ENCODE assay signal across 2 cellular contexts in the genomic region with DNA sequence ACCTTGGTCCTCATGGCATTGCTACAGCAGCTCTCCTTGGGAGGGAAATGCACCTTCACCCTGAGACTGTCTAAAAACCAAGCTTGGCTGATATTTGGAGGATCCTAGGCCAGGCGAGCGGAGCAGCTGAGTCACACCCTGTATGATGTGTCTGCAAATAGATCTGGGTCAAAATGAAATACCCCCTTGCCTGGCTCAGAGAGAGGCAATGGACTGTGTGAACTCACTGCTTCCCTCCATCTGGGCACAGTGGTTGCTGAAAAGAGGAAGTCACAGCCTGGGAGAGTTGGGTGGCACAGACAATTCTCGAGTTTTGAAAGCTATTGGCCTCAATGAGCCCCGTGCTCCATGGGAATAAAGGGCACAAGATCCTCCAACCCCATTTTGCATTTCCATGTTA.
TF ChIP-seq lines count a peak whose summit lies in the region.

No MANE protein-coding gene starts in this region.

TF ChIP-seq in GM12878, 131 proteins besides CTCF, POLR2A, EP300 and RAD21 (continued from another document and continues in another):
- no peak for TF ChIP-seq SUPT20H (IDR thresholded peaks at IDR 0.05; ENCODE audit: borderline replicate concordance, control insufficient read depth, low read depth, low read length)
- no peak for TF ChIP-seq BMI1 (IDR thresholded peaks at IDR 0.05; ENCODE audit: borderline replicate concordance)
- TF ChIP-seq ZBTB40 (IDR thresholded peaks at IDR 0.05; ENCODE audit: borderline replicate concordance), result no peak
- no peak for TF ChIP-seq SMAD5 (IDR thresholded peaks at IDR 0.05; ENCODE audit: low read depth)
- no peak for TF ChIP-seq NR2C1 (IDR thresholded peaks at IDR 0.05)
- no peak for TF ChIP-seq EZH2 (IDR thresholded peaks at IDR 0.05; ENCODE audit: borderline replicate concordance, control insufficient read depth, low read depth, low read length)
- no peak for TF ChIP-seq FOS (IDR thresholded peaks at IDR 0.05; ENCODE audit: borderline replicate concordance, extremely low read depth, insufficient read length)
- peak; percentile 26 for TF ChIP-seq MEF2B (IDR thresholded peaks at IDR 0.05; ENCODE audit: partially characterized antibody, poor library complexity, severe bottlenecking)
- TF ChIP-seq, protein P1, sequence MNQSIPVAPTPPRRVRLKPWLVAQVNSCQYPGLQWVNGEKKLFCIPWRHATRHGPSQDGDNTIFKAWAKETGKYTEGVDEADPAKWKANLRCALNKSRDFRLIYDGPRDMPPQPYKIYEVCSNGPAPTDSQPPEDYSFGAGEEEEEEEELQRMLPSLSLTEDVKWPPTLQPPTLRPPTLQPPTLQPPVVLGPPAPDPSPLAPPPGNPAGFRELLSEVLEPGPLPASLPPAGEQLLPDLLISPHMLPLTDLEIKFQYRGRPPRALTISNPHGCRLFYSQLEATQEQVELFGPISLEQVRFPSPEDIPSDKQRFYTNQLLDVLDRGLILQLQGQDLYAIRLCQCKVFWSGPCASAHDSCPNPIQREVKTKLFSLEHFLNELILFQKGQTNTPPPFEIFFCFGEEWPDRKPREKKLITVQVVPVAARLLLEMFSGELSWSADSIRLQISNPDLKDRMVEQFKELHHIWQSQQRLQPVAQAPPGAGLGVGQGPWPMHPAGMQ (IDR thresholded peaks at IDR 0.05; ENCODE audit: borderline replicate concordance), result no peak
- no peak for TF ChIP-seq POLR2AphosphoS5 (IDR thresholded peaks at IDR 0.05; ENCODE audit: low read length)
- TF ChIP-seq YBX1 (IDR thresholded peaks at IDR 0.05), result no peak
- TF ChIP-seq CREB1 (IDR thresholded peaks at IDR 0.05; ENCODE audit: low read depth), result no peak
- peak; percentile 97 for TF ChIP-seq SPI1 (IDR thresholded peaks at IDR 0.05; ENCODE audit: borderline replicate concordance, insufficient read depth, low read depth, low read length)
- peak; percentile 49 for TF ChIP-seq IKZF1 (conservative IDR thresholded peaks at IDR 0.05)
- no peak for TF ChIP-seq STAT1 (conservative IDR thresholded peaks at IDR 0.05)
- TF ChIP-seq, protein P2, sequence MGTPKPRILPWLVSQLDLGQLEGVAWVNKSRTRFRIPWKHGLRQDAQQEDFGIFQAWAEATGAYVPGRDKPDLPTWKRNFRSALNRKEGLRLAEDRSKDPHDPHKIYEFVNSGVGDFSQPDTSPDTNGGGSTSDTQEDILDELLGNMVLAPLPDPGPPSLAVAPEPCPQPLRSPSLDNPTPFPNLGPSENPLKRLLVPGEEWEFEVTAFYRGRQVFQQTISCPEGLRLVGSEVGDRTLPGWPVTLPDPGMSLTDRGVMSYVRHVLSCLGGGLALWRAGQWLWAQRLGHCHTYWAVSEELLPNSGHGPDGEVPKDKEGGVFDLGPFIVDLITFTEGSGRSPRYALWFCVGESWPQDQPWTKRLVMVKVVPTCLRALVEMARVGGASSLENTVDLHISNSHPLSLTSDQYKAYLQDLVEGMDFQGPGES (IDR thresholded peaks at IDR 0.05), result no peak
- TF ChIP-seq TCF3 (IDR thresholded peaks at IDR 0.05; ENCODE audit: borderline replicate concordance, insufficient read depth, low read depth, low read length), result no peak
- no peak for TF ChIP-seq SMARCA5 (IDR thresholded peaks at IDR 0.05)
- no peak for TF ChIP-seq NR2C2 (IDR thresholded peaks at IDR 0.05; ENCODE audit: borderline replicate concordance, control insufficient read depth, insufficient read length, low read depth)
- TF ChIP-seq, protein P3, sequence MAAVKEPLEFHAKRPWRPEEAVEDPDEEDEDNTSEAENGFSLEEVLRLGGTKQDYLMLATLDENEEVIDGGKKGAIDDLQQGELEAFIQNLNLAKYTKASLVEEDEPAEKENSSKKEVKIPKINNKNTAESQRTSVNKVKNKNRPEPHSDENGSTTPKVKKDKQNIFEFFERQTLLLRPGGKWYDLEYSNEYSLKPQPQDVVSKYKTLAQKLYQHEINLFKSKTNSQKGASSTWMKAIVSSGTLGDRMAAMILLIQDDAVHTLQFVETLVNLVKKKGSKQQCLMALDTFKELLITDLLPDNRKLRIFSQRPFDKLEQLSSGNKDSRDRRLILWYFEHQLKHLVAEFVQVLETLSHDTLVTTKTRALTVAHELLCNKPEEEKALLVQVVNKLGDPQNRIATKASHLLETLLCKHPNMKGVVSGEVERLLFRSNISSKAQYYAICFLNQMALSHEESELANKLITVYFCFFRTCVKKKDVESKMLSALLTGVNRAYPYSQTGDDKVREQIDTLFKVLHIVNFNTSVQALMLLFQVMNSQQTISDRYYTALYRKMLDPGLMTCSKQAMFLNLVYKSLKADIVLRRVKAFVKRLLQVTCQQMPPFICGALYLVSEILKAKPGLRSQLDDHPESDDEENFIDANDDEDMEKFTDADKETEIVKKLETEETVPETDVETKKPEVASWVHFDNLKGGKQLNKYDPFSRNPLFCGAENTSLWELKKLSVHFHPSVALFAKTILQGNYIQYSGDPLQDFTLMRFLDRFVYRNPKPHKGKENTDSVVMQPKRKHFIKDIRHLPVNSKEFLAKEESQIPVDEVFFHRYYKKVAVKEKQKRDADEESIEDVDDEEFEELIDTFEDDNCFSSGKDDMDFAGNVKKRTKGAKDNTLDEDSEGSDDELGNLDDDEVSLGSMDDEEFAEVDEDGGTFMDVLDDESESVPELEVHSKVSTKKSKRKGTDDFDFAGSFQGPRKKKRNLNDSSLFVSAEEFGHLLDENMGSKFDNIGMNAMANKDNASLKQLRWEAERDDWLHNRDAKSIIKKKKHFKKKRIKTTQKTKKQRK (IDR thresholded peaks at IDR 0.05; ENCODE audit: low read depth, low read length), result no peak

TF ChIP-seq in WTC11, 78 proteins besides CTCF, POLR2A, EP300 and RAD21 (continued from another document and continues in another):
- TF ChIP-seq, protein P4, sequence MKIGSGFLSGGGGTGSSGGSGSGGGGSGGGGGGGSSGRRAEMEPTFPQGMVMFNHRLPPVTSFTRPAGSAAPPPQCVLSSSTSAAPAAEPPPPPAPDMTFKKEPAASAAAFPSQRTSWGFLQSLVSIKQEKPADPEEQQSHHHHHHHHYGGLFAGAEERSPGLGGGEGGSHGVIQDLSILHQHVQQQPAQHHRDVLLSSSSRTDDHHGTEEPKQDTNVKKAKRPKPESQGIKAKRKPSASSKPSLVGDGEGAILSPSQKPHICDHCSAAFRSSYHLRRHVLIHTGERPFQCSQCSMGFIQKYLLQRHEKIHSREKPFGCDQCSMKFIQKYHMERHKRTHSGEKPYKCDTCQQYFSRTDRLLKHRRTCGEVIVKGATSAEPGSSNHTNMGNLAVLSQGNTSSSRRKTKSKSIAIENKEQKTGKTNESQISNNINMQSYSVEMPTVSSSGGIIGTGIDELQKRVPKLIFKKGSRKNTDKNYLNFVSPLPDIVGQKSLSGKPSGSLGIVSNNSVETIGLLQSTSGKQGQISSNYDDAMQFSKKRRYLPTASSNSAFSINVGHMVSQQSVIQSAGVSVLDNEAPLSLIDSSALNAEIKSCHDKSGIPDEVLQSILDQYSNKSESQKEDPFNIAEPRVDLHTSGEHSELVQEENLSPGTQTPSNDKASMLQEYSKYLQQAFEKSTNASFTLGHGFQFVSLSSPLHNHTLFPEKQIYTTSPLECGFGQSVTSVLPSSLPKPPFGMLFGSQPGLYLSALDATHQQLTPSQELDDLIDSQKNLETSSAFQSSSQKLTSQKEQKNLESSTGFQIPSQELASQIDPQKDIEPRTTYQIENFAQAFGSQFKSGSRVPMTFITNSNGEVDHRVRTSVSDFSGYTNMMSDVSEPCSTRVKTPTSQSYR (CRISPR knock-in tag; IDR thresholded peaks at IDR 0.05), result no peak
- no peak for TF ChIP-seq ARID4B (CRISPR knock-in tag; IDR thresholded peaks at IDR 0.05; ENCODE audit: borderline replicate concordance)
- TF ChIP-seq ZSCAN18 (CRISPR knock-in tag; IDR thresholded peaks at IDR 0.05), result no peak
- TF ChIP-seq ZNF263 (CRISPR knock-in tag; IDR thresholded peaks at IDR 0.05; ENCODE audit: low read depth), result no peak
- TF ChIP-seq FOXK1 (CRISPR knock-in tag; IDR thresholded peaks at IDR 0.05), result no peak
- TF ChIP-seq, protein P5, sequence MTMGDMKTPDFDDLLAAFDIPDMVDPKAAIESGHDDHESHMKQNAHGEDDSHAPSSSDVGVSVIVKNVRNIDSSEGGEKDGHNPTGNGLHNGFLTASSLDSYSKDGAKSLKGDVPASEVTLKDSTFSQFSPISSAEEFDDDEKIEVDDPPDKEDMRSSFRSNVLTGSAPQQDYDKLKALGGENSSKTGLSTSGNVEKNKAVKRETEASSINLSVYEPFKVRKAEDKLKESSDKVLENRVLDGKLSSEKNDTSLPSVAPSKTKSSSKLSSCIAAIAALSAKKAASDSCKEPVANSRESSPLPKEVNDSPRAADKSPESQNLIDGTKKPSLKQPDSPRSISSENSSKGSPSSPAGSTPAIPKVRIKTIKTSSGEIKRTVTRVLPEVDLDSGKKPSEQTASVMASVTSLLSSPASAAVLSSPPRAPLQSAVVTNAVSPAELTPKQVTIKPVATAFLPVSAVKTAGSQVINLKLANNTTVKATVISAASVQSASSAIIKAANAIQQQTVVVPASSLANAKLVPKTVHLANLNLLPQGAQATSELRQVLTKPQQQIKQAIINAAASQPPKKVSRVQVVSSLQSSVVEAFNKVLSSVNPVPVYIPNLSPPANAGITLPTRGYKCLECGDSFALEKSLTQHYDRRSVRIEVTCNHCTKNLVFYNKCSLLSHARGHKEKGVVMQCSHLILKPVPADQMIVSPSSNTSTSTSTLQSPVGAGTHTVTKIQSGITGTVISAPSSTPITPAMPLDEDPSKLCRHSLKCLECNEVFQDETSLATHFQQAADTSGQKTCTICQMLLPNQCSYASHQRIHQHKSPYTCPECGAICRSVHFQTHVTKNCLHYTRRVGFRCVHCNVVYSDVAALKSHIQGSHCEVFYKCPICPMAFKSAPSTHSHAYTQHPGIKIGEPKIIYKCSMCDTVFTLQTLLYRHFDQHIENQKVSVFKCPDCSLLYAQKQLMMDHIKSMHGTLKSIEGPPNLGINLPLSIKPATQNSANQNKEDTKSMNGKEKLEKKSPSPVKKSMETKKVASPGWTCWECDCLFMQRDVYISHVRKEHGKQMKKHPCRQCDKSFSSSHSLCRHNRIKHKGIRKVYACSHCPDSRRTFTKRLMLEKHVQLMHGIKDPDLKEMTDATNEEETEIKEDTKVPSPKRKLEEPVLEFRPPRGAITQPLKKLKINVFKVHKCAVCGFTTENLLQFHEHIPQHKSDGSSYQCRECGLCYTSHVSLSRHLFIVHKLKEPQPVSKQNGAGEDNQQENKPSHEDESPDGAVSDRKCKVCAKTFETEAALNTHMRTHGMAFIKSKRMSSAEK (CRISPR knock-in tag; IDR thresholded peaks at IDR 0.05; ENCODE audit: borderline replicate concordance), result no peak
- TF ChIP-seq CREM (CRISPR knock-in tag; IDR thresholded peaks at IDR 0.05), result no peak
- no peak for TF ChIP-seq ATF1 (CRISPR knock-in tag; IDR thresholded peaks at IDR 0.05)
- TF ChIP-seq ZNF219 (CRISPR knock-in tag; IDR thresholded peaks at IDR 0.05; ENCODE audit: borderline replicate concordance), result no peak
- TF ChIP-seq SMAD4 (CRISPR knock-in tag; IDR thresholded peaks at IDR 0.05), result no peak
- no peak for TF ChIP-seq NFE2L1 (CRISPR knock-in tag; IDR thresholded peaks at IDR 0.05)
- no peak for TF ChIP-seq CREB1 (CRISPR knock-in tag; IDR thresholded peaks at IDR 0.05)
- no peak for TF ChIP-seq SOX15 (CRISPR knock-in tag; IDR thresholded peaks at IDR 0.05)
- TF ChIP-seq, protein P6, sequence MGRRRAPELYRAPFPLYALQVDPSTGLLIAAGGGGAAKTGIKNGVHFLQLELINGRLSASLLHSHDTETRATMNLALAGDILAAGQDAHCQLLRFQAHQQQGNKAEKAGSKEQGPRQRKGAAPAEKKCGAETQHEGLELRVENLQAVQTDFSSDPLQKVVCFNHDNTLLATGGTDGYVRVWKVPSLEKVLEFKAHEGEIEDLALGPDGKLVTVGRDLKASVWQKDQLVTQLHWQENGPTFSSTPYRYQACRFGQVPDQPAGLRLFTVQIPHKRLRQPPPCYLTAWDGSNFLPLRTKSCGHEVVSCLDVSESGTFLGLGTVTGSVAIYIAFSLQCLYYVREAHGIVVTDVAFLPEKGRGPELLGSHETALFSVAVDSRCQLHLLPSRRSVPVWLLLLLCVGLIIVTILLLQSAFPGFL (CRISPR knock-in tag; IDR thresholded peaks at IDR 0.05; ENCODE audit: borderline replicate concordance), result no peak
